ENCODE assay signal across 8 cellular contexts in the genomic region with DNA sequence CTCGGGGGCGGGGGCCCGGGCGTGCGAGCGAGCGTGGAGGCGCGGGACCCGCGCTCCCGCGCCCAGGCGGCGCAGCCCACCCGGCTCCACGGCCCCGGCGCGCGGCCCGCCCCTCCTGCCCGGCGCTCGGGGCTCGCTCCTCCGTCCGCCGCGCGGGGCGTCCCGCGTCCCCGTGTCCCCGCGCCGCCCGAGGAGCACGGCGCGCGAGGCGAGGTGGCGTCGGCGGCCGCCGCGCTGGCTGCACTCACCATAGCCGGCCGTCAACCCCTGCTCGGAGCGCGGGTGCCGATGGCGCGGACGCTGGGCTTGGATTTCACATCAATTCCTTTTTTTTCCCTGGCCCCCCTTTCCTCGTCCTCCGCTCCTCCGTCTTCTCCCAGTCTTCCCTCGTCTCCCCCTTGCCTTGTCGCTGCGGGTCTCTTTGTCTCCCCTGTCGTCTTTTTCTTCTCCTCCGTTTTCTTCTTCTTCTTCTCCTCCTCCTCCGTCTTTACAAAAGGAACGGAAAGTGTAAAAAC. TPM values are rescaled to one million over a fixed set of nuclear protein-coding genes. Genes with fewer than 3 reads are reported as not detected.
DNase-seq lines count a peak whose midpoint lies in the region; ATAC-seq and TF ChIP-seq lines count a peak whose summit lies in the region.

No MANE protein-coding gene starts in this region.

- H3K4me3 Mint-ChIP-seq in activated B cell treated with CpG ODN at 0.5 μM for 24 hours = peak overlapping the region; percentile 89

- H3K36me3 ChIP-seq in heart left ventricle (no peaks in the 10 kb centered on the region), gastrocnemius medialis (no peaks in the 10 kb centered on the region)

- DNase-seq in activated CD4-positive, alpha-beta T cell treated with anti-CD3 and anti-CD28 coated beads for 48 hours = peak; percentile 21
- no peak for DNase-seq in activated CD4-positive, alpha-beta T cell treated with anti-CD3 and anti-CD28 coated beads, Interleukin-2, amount 50 U/mL, for 48 hours
- DNase-seq in activated B cell treated with CpG ODN at 0.5 μM for 24 hours = no peak
- DNase-seq in heart left ventricle = no peak
- no peak for DNase-seq in gastrocnemius medialis
- DNase-seq in SK-N-DZ (ENCODE audit: low spot score) = no peak

- H3K27me3 Mint-ChIP-seq in activated B cell treated with CpG ODN at 0.5 μM for 24 hours = peaks cover 46% of the 10 kb centered on the region

- H3K4me1 Mint-ChIP-seq in activated B cell treated with CpG ODN at 0.5 μM for 24 hours = peaks cover 23% of the 10 kb centered on the region

- TF ChIP-seq POLR2A in heart left ventricle (IDR thresholded peaks at IDR 0.05) (no peak), gastrocnemius medialis (IDR thresholded peaks at IDR 0.05) (no peak)

- H3K9me3 Mint-ChIP-seq in activated B cell treated with CpG ODN at 0.5 μM for 24 hours = peaks cover 3% of the 10 kb centered on the region

- CTCF ChIA-PET in activated B cell treated with CpG ODN at 0.5 μM for 24 hours (lab: Charles Lee) = no interaction called here

- in situ Hi-C loops in gastrocnemius medialis (cut with MboI; ENCODE audit: low sequenced_read_pairs in 4 of 4) = loop anchor here (25.0 kb wide), 3 partner anchors 204 to 371 kb away; partner anchors contain the start of genes FANCC (in 2 of the 4) and ERCC6L2 (in 1 of the 4)

- H3K4me1 ChIP-seq in heart left ventricle (peaks cover 3 to 36% (median 17%) of the 10 kb centered on the region in 12 donors), gastrocnemius medialis (peaks cover 8 to 10% of the 10 kb centered on the region in 2 donors)

- H3K9me3 ChIP-seq in heart left ventricle = no peaks in the 10 kb centered on the region
- no peaks in the 10 kb centered on the region for H3K9me3 ChIP-seq in gastrocnemius medialis

- POLR2A ChIA-PET in activated B cell treated with CpG ODN at 0.5 μM for 24 hours (lab: Charles Lee) = interaction anchor here (0.8 to 1.9 kb wide), 2 partner anchors 10 to 53 kb away, joined by 3 to 5 read pairs; no protein-coding TSS in a partner anchor

- H3K27ac ChIP-seq in heart left ventricle (peak overlapping the region in 6 of 12 donors; percentile 25 to 64 (median 38)), gastrocnemius medialis (peak overlapping the region; percentile 19 to 55 (median 37))

- WGBS in heart left ventricle, 4 donors = 0 to 2% (median 1%) methylated on average over 32 to 69 of the region's 69 CpGs

- peak overlapping the region; percentile 62 for H3K27ac Mint-ChIP-seq in activated B cell treated with CpG ODN at 0.5 μM for 24 hours

- TF ChIP-seq CTCF in activated B cell treated with CpG ODN at 0.5 μM for 24 hours (IDR thresholded peaks at IDR 0.05) = no peak
- TF ChIP-seq CTCF in heart left ventricle (IDR thresholded peaks at IDR 0.05) = no peak
- TF ChIP-seq CTCF in gastrocnemius medialis (IDR thresholded peaks at IDR 0.05 in 4 of 5, conservative IDR thresholded peaks at IDR 0.05 in 1 of 5) = no peak

- no peaks in the 10 kb centered on the region for H3K36me3 Mint-ChIP-seq in activated B cell treated with CpG ODN at 0.5 μM for 24 hours (ENCODE audit: low read depth)

- peak; percentile 29 for ATAC-seq in activated B cell treated with CpG ODN at 0.5 μM for 24 hours (ENCODE audit: low read depth)
- ATAC-seq in heart left ventricle = peak in 1 of 4 donors; percentile 12
- peak; percentile 10 to 16 for ATAC-seq in gastrocnemius medialis
- no peak for ATAC-seq in HG02798 (IDR thresholded peaks at IDR 0.05; ENCODE audit: poor library complexity, unreplicated experiment)
- no peak for ATAC-seq in HG03095 (IDR thresholded peaks at IDR 0.05; ENCODE audit: unreplicated experiment)

- H3K27me3 ChIP-seq in heart left ventricle = peaks cover 0 to 38% (median 0%) of the 10 kb centered on the region in 9 donors
- peaks cover 0 to 27% (median 22%) of the 10 kb centered on the region in 3 donors for H3K27me3 ChIP-seq in gastrocnemius medialis

- H3K4me3 ChIP-seq in heart left ventricle = peak overlapping the region; percentile 28 to 70 (median 60)
- H3K4me3 ChIP-seq in gastrocnemius medialis = peak overlapping the region; percentile 50 to 83 (median 65)

- intact Hi-C loops in activated B cell treated with CpG ODN at 0.5 μM for 24 hours (cut with micrococcal nuclease) (loop anchor here (5.0 to 10.0 kb wide), 2 partner anchors 509 to 701 kb away; no protein-coding TSS in a partner anchor), heart left ventricle (cut with DNase I) (loop anchor here in 5 of 10 donors (5.0 to 10.0 kb wide), 5 partner anchors 61 to 359 kb away; partner anchors contain the start of gene ERCC6L2 (in 2 of the 5)), gastrocnemius medialis (cut with DNase I; ENCODE audit: low total_unique reads) (loop anchor here (10.0 kb wide), 1 partner anchor 899 kb away; the partner anchor contains the start of gene ZNF367)

RNA-seq across cellular contexts. Expression of gene PTCH1, which starts 0.5 kb away (rescaled TPM):
- total RNA-seq in activated B cell treated with CpG ODN at 0.5 μM for 24 hours (5.9 and 8.6 TPM in 2 replicates), heart left ventricle (10 to 100 TPM in 2 of 9 donors, 1 to 10 TPM in 7; 2.9 to 15.2 (median 6.6) TPM), gastrocnemius medialis (1 to 10 TPM; 4.2 to 6.9 (median 5.2) TPM)
- polyA plus RNA-seq in heart left ventricle = 1 to 10 TPM; 2.2 to 3.8 TPM
- polyA plus RNA-seq in SK-N-DZ (2014; cell fraction: cytosol; rRNA removed) = 6.5 and 7.5 TPM in 2 replicates
- polyA plus RNA-seq in SK-N-DZ (2014; cell fraction: nucleus; rRNA removed) = 11.4 and 18.6 TPM in 2 replicates

Comparison
In these comparisons a context has a peak if more than half of its experiments do, and no peak if none do; other contexts are left out.
1. ATAC-seq: peak in activated B cell treated with CpG ODN at 0.5 μM for 24 hours (single experiment) and gastrocnemius medialis (2 of 2); none in HG02798 (single experiment) and HG03095 (single experiment).